8 cellular contexts compared by ENCODE assay signal in genomic region chr2:120068040-120068658, GRCh38. TPM values are rescaled to one million over a fixed set of nuclear protein-coding genes. Genes with fewer than 3 reads are reported as not detected.
A peak's percentile ranks its signal among the peaks of the same experiment; 100 is the strongest.
DNase-seq lines count a peak whose midpoint lies in the region; ATAC-seq, FAIRE-seq and TF ChIP-seq lines count a peak whose summit lies in the region.
"Not testable (repeated sequence)": the region's sequence is repeated elsewhere in the genome, so short reads cannot be mapped to it uniquely, and the experiment has no call there.

No MANE protein-coding gene starts in this region.

- peaks cover 20% of the 10 kb centered on the region for H3K9me3 Mint-ChIP-seq in progenitor cell of endocrine pancreas (ENCODE audit: low read depth)

- in situ Hi-C loops in HepG2 (cut with HindIII; ENCODE audit: extremely low pct_ligation_motif_present, low pct_unique_long_range_greater_than_20kb), result not testable (repeated sequence)

- peak overlapping the region; percentile 92 for H3K27ac Mint-ChIP-seq in progenitor cell of endocrine pancreas

- not testable (repeated sequence) for H3K36me3 ChIP-seq in HepG2 (replicated peaks in 1 of 2; ENCODE audit: control insufficient read depth in 1 of 2, insufficient read depth in 2 of 2, low read length in 2 of 2)

- DNase-seq in ELF-1 (ENCODE audit: low read depth, low spot score) (peak; percentile 62), NCI-H146 treated with DMSO at 0.1 percent for 48 hours (lab: John Stamatoyannopoulos, UW; ENCODE audit: unreplicated experiment) (peak; percentile 67), NCI-H2081 treated with DMSO at 0.1 percent for 48 hours (lab: John Stamatoyannopoulos, UW) (peak; percentile 79), NCI-H748 (lab: John Stamatoyannopoulos, UW; ENCODE audit: unreplicated experiment) (peak; percentile 77), SHP77 treated with DMSO at 0.1 percent for 48 hours (lab: John Stamatoyannopoulos, UW) (peak; percentile 54)
- DNase-seq in HepG2 (ENCODE audit: low spot score); progenitor cell of endocrine pancreas (ENCODE audit: low spot score, unreplicated experiment): not testable (repeated sequence)

- TF ChIP-seq RAD21 in HepG2 (CRISPR knock-in tag; IDR thresholded peaks at IDR 0.05), result not testable (repeated sequence)

- H2AFZ ChIP-seq in HepG2 (ENCODE audit: low read length), result not testable (repeated sequence)

- BruUV-seq in HepG2 (replicated peaks; lab: Mats Ljungman, UMichigan), result not testable (repeated sequence)

- peak overlapping the region; percentile 63 for H3K4me2 ChIP-seq in HepG2 (ENCODE audit: low read depth, low read length)

- intact Hi-C loops in HepG2 (cut with micrococcal nuclease; ENCODE audit: unreplicated experiment), result loop anchor here (5.0 kb wide), 1 partner anchor 56 kb away; the partner anchor contains the start of gene EPB41L5

- H3K4me3 Mint-ChIP-seq in progenitor cell of endocrine pancreas (ENCODE audit: low read depth), result not testable (repeated sequence)

- peaks cover 65% of the 10 kb centered on the region for H3K4me1 ChIP-seq in HepG2 (ENCODE audit: insufficient read depth, low read length)

- not testable (repeated sequence) for H3K9me3 ChIP-seq in HepG2 (ENCODE audit: low read length)

- POLR2A ChIA-PET in HepG2 (lab: Yijun Ruan, JAX), result interaction anchor here (1.0 to 2.0 kb wide), 3 partner anchors 11 to 57 kb away, joined by 4 to 16 read pairs (median 8); partner anchors contain the start of gene EPB41L5

- not testable (repeated sequence) for TF ChIP-seq EP300 in HepG2 (IDR thresholded peaks at IDR 0.05; ENCODE audit: low read depth in 2 of 2, low read length in 2 of 2); HepG2 (CRISPR knock-in tag; IDR thresholded peaks at IDR 0.05; ENCODE audit: borderline replicate concordance)

- WGBS in HepG2 (ENCODE audit: low lambda C conversion rate), result 97% methylated on average over 20 of the region's 20 CpGs

- TF ChIP-seq CTCF in C4-2B (conservative IDR thresholded peaks at IDR 0.05); HepG2 (CRISPR knock-in tag; IDR thresholded peaks at IDR 0.05); progenitor cell of endocrine pancreas (IDR thresholded peaks at IDR 0.05; ENCODE audit: unreplicated experiment): not testable (repeated sequence)

- not testable (repeated sequence) for TF ChIP-seq POLR2A in HepG2 (IDR thresholded peaks at IDR 0.05; ENCODE audit: insufficient read depth in 1 of 2, low read depth in 2 of 2, low read length in 2 of 2)

- not testable (repeated sequence) for H3K79me2 ChIP-seq in HepG2 (ENCODE audit: insufficient read depth, low read length)

- not testable (repeated sequence) for ATAC-seq in HepG2

- H4K20me1 ChIP-seq in HepG2 (ENCODE audit: insufficient read depth, low read length), result not testable (repeated sequence)

- H3K4me3 ChIP-seq in HepG2 (replicated peaks in 1 of 3; ENCODE audit: insufficient read depth in 1 of 3, low read depth in 2 of 3, low read length in 3 of 3), result not testable (repeated sequence)

- not testable (repeated sequence) for FAIRE-seq in HepG2 (lab: Jason Lieb, UNC)

- H3K27ac ChIP-seq in C4-2B (peak overlapping the region; percentile 91), HepG2 (ENCODE audit: extremely low read length, insufficient read depth, low read length) (peak overlapping the region; percentile 77)

- peaks cover 36% of the 10 kb centered on the region for H3K4me1 Mint-ChIP-seq in progenitor cell of endocrine pancreas (ENCODE audit: low read depth)

- H3K9ac ChIP-seq in HepG2 (ENCODE audit: insufficient read depth, low read depth, low read length), result not testable (repeated sequence)

- CTCF ChIA-PET in HepG2 (lab: Yijun Ruan, JAX; ENCODE audit: low intra/inter-chr PET ratio, low total read pairs), result not testable (repeated sequence)

- H3K36me3 Mint-ChIP-seq in progenitor cell of endocrine pancreas (ENCODE audit: insufficient read depth), result peaks cover 36% of the 10 kb centered on the region

- H3K27me3 Mint-ChIP-seq in progenitor cell of endocrine pancreas, result not testable (repeated sequence)

- H3K27me3 ChIP-seq in HepG2 (ENCODE audit: control insufficient read depth in 1 of 2, insufficient read depth in 2 of 2, low read length in 2 of 2), result not testable (repeated sequence)

TF ChIP-seq in HepG2, 621 proteins besides CTCF, POLR2A, EP300 and RAD21 (continues in another document):
- TF ChIP-seq ZNF619 (CRISPR knock-in tag; IDR thresholded peaks at IDR 0.05), result 0 out of 2 replicates have a peak, but pooled peaks have one; percentile 54
- 0 out of 2 replicates have a peak, but pooled peaks have one; percentile 45 for TF ChIP-seq ZNF547 (CRISPR knock-in tag; IDR thresholded peaks at IDR 0.05)
- TF ChIP-seq KLF13 (CRISPR knock-in tag; IDR thresholded peaks at IDR 0.05), result 0 out of 2 replicates have a peak, but pooled peaks have one; percentile 21
- TF ChIP-seq LBX2 (CRISPR knock-in tag; IDR thresholded peaks at IDR 0.05; ENCODE audit: borderline replicate concordance), result 0 out of 2 replicates have a peak, but pooled peaks have one; percentile 41
- TF ChIP-seq ZNF598 (CRISPR knock-in tag; IDR thresholded peaks at IDR 0.05; ENCODE audit: borderline replicate concordance), result peak; percentile 52; the same call in 1 of the 2 replicates
- TF ChIP-seq BCL3 (CRISPR knock-in tag; IDR thresholded peaks at IDR 0.05), result peak; percentile 57; the same call in 1 of the 2 replicates
- TF ChIP-seq ARID4A (CRISPR knock-in tag; IDR thresholded peaks at IDR 0.05; ENCODE audit: borderline replicate concordance), result 0 out of 2 replicates have a peak, but pooled peaks have one; percentile 13

RNA-seq across cellular contexts. Expression of gene EPB41L5, which starts 55.3 kb away (rescaled TPM):
- total RNA-seq in HepG2 (2016; rRNA removed; fragmentation: Illumina TruSeq; extraction: Trizol) (47.5 and 64.6 TPM in 2 replicates), progenitor cell of endocrine pancreas (75.3 and 77.8 TPM in 2 replicates)
- total RNA-seq in HepG2 (2016; cell fraction: cytosol; rRNA removed; fragmentation: Illumina TruSeq; extraction: Trizol; ENCODE audit: low read depth), result 99.6 and 115 TPM in 2 replicates
- 44.8 and 61.7 TPM in 2 replicates for total RNA-seq in HepG2 (2016; cell fraction: insoluble cytoplasmic fraction; rRNA removed; fragmentation: Illumina TruSeq; extraction: Trizol)
- total RNA-seq in HepG2 (2016; cell fraction: membrane; rRNA removed; fragmentation: Illumina TruSeq; extraction: Trizol), result 54.2 and 59.7 TPM in 2 replicates
- 92.1 and 96.5 TPM in 2 replicates for total RNA-seq in HepG2 (2016; cell fraction: nucleus; rRNA removed; fragmentation: Illumina TruSeq; extraction: Trizol)
- 33.6 and 40.5 TPM in 2 replicates for polyA plus RNA-seq in HepG2 (2011; rRNA removed)
- 18.0 and 25.9 TPM in 2 replicates for polyA plus RNA-seq in HepG2 (2011; cell fraction: cytosol; rRNA removed)
- 52.7 and 57.0 TPM in 2 replicates for polyA plus RNA-seq in HepG2 (2011; cell fraction: nucleus; rRNA removed)
- polyA plus RNA-seq in HepG2 (2012), result 27.8 and 36.9 TPM in 2 replicates
- polyA plus RNA-seq in HepG2 (2016; cell fraction: cytosol; fragmentation: Illumina TruSeq; extraction: Trizol; ENCODE audit: low read depth), result 2.2 and 2.3 TPM in 2 replicates
- 42.1 and 46.5 TPM in 2 replicates for polyA plus RNA-seq in HepG2 (2016; cell fraction: insoluble cytoplasmic fraction; fragmentation: Illumina TruSeq; extraction: Trizol; ENCODE audit: low read depth)
- 6.1 and 6.6 TPM in 2 replicates for polyA plus RNA-seq in HepG2 (2016; cell fraction: membrane; fragmentation: Illumina TruSeq; extraction: Trizol; ENCODE audit: low read depth)
- 58.6 and 59.7 TPM in 2 replicates for polyA plus RNA-seq in HepG2 (2016; cell fraction: nucleus; fragmentation: Illumina TruSeq; extraction: Trizol; ENCODE audit: insufficient read depth, low read depth)
- polyA minus RNA-seq in HepG2 (2011; rRNA and poly(A)+ RNA removed; ENCODE audit: low replicate concordance), result 1.2 and 68.6 TPM in 2 replicates
- polyA minus RNA-seq in HepG2 (2011; cell fraction: cytosol; rRNA and poly(A)+ RNA removed), result 53.8 and 54.3 TPM in 2 replicates
- polyA minus RNA-seq in HepG2 (2011; cell fraction: nucleus; rRNA and poly(A)+ RNA removed), result 328 and 391 TPM in 2 replicates
